ENCODE assay signal across 24 cellular contexts in genomic region chr6:84136364-84137050, GRCh38.
"Had no signal": no experiment of that assay in that cellular context is flagged by ENCODE, and none has a peak within 500 bp of the region (broad histone marks: within the 10 kb centered on the region; RNA-seq: fewer than 3 reads in every experiment).

No MANE protein-coding gene starts in this region.

- H3K36me3 ChIP-seq: ovary had no signal

- H3K27me3 Mint-ChIP-seq: naive thymus-derived CD4-positive, alpha-beta T cell; stimulated activated naive B cell treated with anti-CD40 and anti-IgM and Interleukin-4, amounts not matched to agents 10 μg/mL and 1 μg/mL and 100 μg/mL, for 72 hours; stimulated activated naive CD8-positive, alpha-beta T cell treated with anti-CD3 and anti-CD28 coated beads, Interleukin-15, amount 100 ng/mL, for 72 hours had no signal

- H3K4me3 Mint-ChIP-seq: endodermal cell; naive thymus-derived CD4-positive, alpha-beta T cell; nephron progenitor cell; stimulated activated naive B cell treated with anti-CD40 and anti-IgM and Interleukin-4, amounts not matched to agents 10 μg/mL and 1 μg/mL and 100 μg/mL, for 72 hours; stimulated activated naive CD8-positive, alpha-beta T cell treated with anti-CD3 and anti-CD28 coated beads, Interleukin-15, amount 100 ng/mL, for 72 hours had no signal

- H3K27ac Mint-ChIP-seq: endodermal cell; naive thymus-derived CD4-positive, alpha-beta T cell; nephron progenitor cell; stimulated activated naive B cell treated with anti-CD40 and anti-IgM and Interleukin-4, amounts not matched to agents 10 μg/mL and 1 μg/mL and 100 μg/mL, for 72 hours; stimulated activated naive CD8-positive, alpha-beta T cell treated with anti-CD3 and anti-CD28 coated beads, Interleukin-15, amount 100 ng/mL, for 72 hours had no signal

- ATAC-seq: left colon; left ventricle myocardium superior; naive thymus-derived CD4-positive, alpha-beta T cell; stimulated activated naive B cell treated with anti-CD40 and anti-IgM and Interleukin-4, amounts not matched to agents 10 μg/mL and 1 μg/mL and 100 μg/mL, for 72 hours; stimulated activated naive CD8-positive, alpha-beta T cell treated with anti-CD3 and anti-CD28 coated beads, Interleukin-15, amount 100 ng/mL, for 72 hours had no signal

- H3K9me3 ChIP-seq: neutrophil, ovary, right atrium auricular region, testis had no signal

- H3K27me3 ChIP-seq: foreskin keratinocyte, neutrophil, ovary, right atrium auricular region, sigmoid colon, testis, tibial nerve had no signal

- FAIRE-seq: endothelial cell of umbilical vein had no signal

- DNase-seq: effector CD4-positive, alpha-beta T cell; endodermal cell; erythroblast; foreskin keratinocyte; head of caudate nucleus; hippocampal formation; left colon; left ventricle myocardium superior; naive thymus-derived CD4-positive, alpha-beta T cell; nephron progenitor cell; ovary; sigmoid colon; stimulated activated CD4-positive, alpha-beta T cell treated with anti-CD3 and anti-CD28 coated beads, Interleukin-2, amount 100 ng/mL, for 24 hours; stimulated activated CD4-positive, alpha-beta T cell treated with anti-CD3 and anti-CD28 coated beads, Interleukin-4, amount 100 ng/mL, for 4 hours; stimulated activated naive B cell treated with anti-CD40 and anti-IgM and Interleukin-4, amounts not matched to agents 10 μg/mL and 1 μg/mL and 100 μg/mL, for 72 hours; stimulated activated naive CD8-positive, alpha-beta T cell treated with anti-CD3 and anti-CD28 coated beads, Interleukin-15, amount 100 ng/mL, for 72 hours; testis had no signal

- H3K27ac ChIP-seq: coronary artery, neutrophil, ovary, right atrium auricular region, sigmoid colon, skin epidermis, testis, tibial nerve had no signal

- H3K4me3 ChIP-seq: coronary artery, lung, ovary, right atrium auricular region, sigmoid colon, skin epidermis, testis, tibial nerve had no signal

- H3K4me1 ChIP-seq: right atrium auricular region, sigmoid colon, testis, tibial nerve had no signal
